Comparison of ENCODE assay signal across 8 cellular contexts in the genomic region with DNA sequence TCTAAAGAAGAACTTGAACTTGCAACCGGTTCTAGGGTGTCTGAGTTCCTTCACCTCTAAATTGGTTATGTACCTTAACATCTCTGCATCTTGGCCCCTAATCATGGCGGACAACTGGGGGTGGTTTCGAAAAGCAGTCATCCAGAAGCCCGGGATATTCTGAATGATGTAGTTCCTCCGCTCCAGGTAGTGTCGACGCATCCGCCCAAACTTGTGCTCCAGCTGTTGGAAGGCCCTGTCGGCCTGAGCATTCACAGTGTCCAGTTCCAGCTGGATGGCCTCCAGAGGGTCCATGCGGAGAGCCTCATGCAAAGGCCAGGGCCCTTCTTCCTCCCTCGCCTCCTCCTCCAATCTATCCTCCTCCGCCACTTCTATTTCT. TPM values are rescaled to one million over a fixed set of nuclear protein-coding genes. Genes with fewer than 3 reads are reported as not detected.
DNase-seq lines count a peak whose midpoint lies in the region; ATAC-seq and TF ChIP-seq lines count a peak whose summit lies in the region.

No MANE protein-coding gene starts in this region.

- H3K27ac ChIP-seq in 22Rv1, result peak overlapping the region; percentile 90

- DNase-seq in T-helper 17 cell (peak in 1 of 3 donors; percentile 11), neural crest cell (ENCODE audit: low read depth, low spot score) (no peak), NCI-H128 (lab: John Stamatoyannopoulos, UW; ENCODE audit: unreplicated experiment) (no peak)

- TF ChIP-seq CTCF in 22Rv1 (IDR thresholded peaks at IDR 0.05) (no peak), neural crest cell (conservative IDR thresholded peaks at IDR 0.05) (no peak)

- H3K27ac Mint-ChIP-seq in T-helper 17 cell (peak overlapping the region; percentile 98), neural crest cell (ENCODE audit: unreplicated experiment) (peak overlapping the region; percentile 100)

- H3K27me3 Mint-ChIP-seq in T-helper 17 cell (no peaks in the 10 kb centered on the region), neural crest cell (ENCODE audit: low read depth) (no peaks in the 10 kb centered on the region)

- H3K9me3 ChIP-seq in T-helper 17 cell (ENCODE audit: control insufficient read depth, low read length, poor library complexity, severe bottlenecking), result no peaks in the 10 kb centered on the region

- H3K9me3 Mint-ChIP-seq in neural crest cell, result no peaks in the 10 kb centered on the region

- H3K36me3 Mint-ChIP-seq in T-helper 17 cell (ENCODE audit: low read depth) (peaks cover 17% of the 10 kb centered on the region), neural crest cell (ENCODE audit: low read depth) (peaks cover 24% of the 10 kb centered on the region)

- ATAC-seq in GM21737 (IDR thresholded peaks at IDR 0.05; ENCODE audit: unreplicated experiment) (peak; percentile 5), T-helper 17 cell (no peak), esophagus mucosa (peak; percentile 23), HG02763 (IDR thresholded peaks at IDR 0.05; ENCODE audit: unreplicated experiment) (no peak), GM19397 (IDR thresholded peaks at IDR 0.05; ENCODE audit: unreplicated experiment) (no peak)

- H3K4me3 Mint-ChIP-seq in T-helper 17 cell (peak overlapping the region; percentile 99), neural crest cell (peak overlapping the region; percentile 100)

- peaks cover 47% of the 10 kb centered on the region for H3K4me1 Mint-ChIP-seq in T-helper 17 cell
- peaks cover 54% of the 10 kb centered on the region for H3K4me1 Mint-ChIP-seq in neural crest cell

RNA-seq across cellular contexts. Expression of a gene that starts 0.9 kb away (rescaled TPM):
- 100 to 1,000 TPM; 199 to 216 TPM for total RNA-seq in T-helper 17 cell
- 54.0 TPM for total RNA-seq in esophagus mucosa
- total RNA-seq in neural crest cell, result 57.4 and 57.7 TPM in 2 replicates

RNA-seq across cellular contexts. Expression of a gene that starts 25.0 kb away (rescaled TPM):
- total RNA-seq in T-helper 17 cell, result 10 to 100 TPM; 45.8 to 56.5 TPM
- total RNA-seq in esophagus mucosa, result 6.7 TPM
- total RNA-seq in neural crest cell, result 55.0 and 55.6 TPM in 2 replicates

Comparison
In these comparisons a context has a peak if more than half of its experiments do, and no peak if none do; other contexts are left out.
1. ATAC-seq: peak in GM21737 (single experiment) and esophagus mucosa (single experiment); none in T-helper 17 cell (single experiment), HG02763 (single experiment) and GM19397 (single experiment).